Comparison of ENCODE assay signal across 19 cellular contexts in genomic region chr18:58692420-58693185, GRCh38. TPM values are rescaled to one million over a fixed set of nuclear protein-coding genes. Genes with fewer than 3 reads are reported as not detected.
A peak's percentile ranks its signal among the peaks of the same experiment; 100 is the strongest.
DNase-seq lines count a peak whose midpoint lies in the region; ATAC-seq and TF ChIP-seq lines count a peak whose summit lies in the region.
"Had no signal": no experiment of that assay in that cellular context is flagged by ENCODE, and none has a peak within 500 bp of the region (broad histone marks: within the 10 kb centered on the region; RNA-seq: fewer than 3 reads in every experiment).

No MANE protein-coding gene starts in this region.

- no peaks in the 10 kb centered on the region for H3K27me3 Mint-ChIP-seq in CD4-positive, alpha-beta T cell
- no peaks in the 10 kb centered on the region for H3K27me3 Mint-ChIP-seq in CD8-positive, alpha-beta memory T cell
- H3K27me3 Mint-ChIP-seq in activated CD8-positive, alpha-beta T cell treated with anti-CD3 and anti-CD28 coated beads for 36 hours, result no peaks in the 10 kb centered on the region
- H3K27me3 Mint-ChIP-seq: effector memory CD8-positive, alpha-beta T cell; progenitor cell of endocrine pancreas had no signal

- H3K4me1 Mint-ChIP-seq in CD4-positive, alpha-beta T cell (ENCODE audit: low read depth), result peaks cover 80% of the 10 kb centered on the region
- peaks cover 71 to 91% (median 91%) of the 10 kb centered on the region in 3 donors for H3K4me1 Mint-ChIP-seq in CD8-positive, alpha-beta memory T cell
- H3K4me1 Mint-ChIP-seq in activated CD8-positive, alpha-beta T cell treated with anti-CD3 and anti-CD28 coated beads for 36 hours (ENCODE audit: low read depth), result peaks cover 86% of the 10 kb centered on the region

- H3K4me3 ChIP-seq in CD8-positive, alpha-beta memory T cell (ENCODE audit: low read length), result no peak overlapping the region
- no peak overlapping the region for H3K4me3 ChIP-seq in SJCRH30
- H3K4me3 ChIP-seq: heart right ventricle, testis had no signal

- peaks cover 1% of the 10 kb centered on the region for H3K9me3 Mint-ChIP-seq in CD4-positive, alpha-beta T cell
- no peaks in the 10 kb centered on the region for H3K9me3 Mint-ChIP-seq in CD8-positive, alpha-beta memory T cell
- H3K9me3 Mint-ChIP-seq in activated CD8-positive, alpha-beta T cell treated with anti-CD3 and anti-CD28 coated beads for 36 hours, result peaks cover 10% of the 10 kb centered on the region
- H3K9me3 Mint-ChIP-seq: effector memory CD8-positive, alpha-beta T cell had no signal

- DNase-seq in CD4-positive, alpha-beta T cell, result peak in 2 of 10 experiments; percentile 10 to 18
- peak in 1 of 5 donors; percentile 36 for DNase-seq in CD8-positive, alpha-beta memory T cell
- no peak for DNase-seq in activated CD8-positive, alpha-beta T cell treated with anti-CD3 and anti-CD28 coated beads for 36 hours
- peak in 1 of 2 donors; percentile 37 for DNase-seq in foreskin keratinocyte
- DNase-seq in NCI-H345 (lab: John Stamatoyannopoulos, UW), result no peak
- DNase-seq in SJCRH30, result no peak
- DNase-seq: aorta; effector memory CD8-positive, alpha-beta T cell; GF-D8; heart right ventricle; islet precursor cell; NCI-H1105 treated with DMSO at 0.1 percent for 48 hours; NCI-H69; OCI-M1; SIG-M5; stimulated activated CD4-positive, alpha-beta T cell treated with anti-CD3 and anti-CD28 coated beads, Interleukin-4, amount 100 ng/mL, for 1 hour; testis had no signal

- H3K27me3 ChIP-seq in CD4-positive, alpha-beta T cell (ENCODE audit: control insufficient read depth, insufficient read depth, low read length), result no peaks in the 10 kb centered on the region
- H3K27me3 ChIP-seq in CD8-positive, alpha-beta memory T cell (ENCODE audit: insufficient read depth, low read length, poor library complexity, severe bottlenecking), result no peaks in the 10 kb centered on the region
- H3K27me3 ChIP-seq in foreskin keratinocyte, result no peaks in the 10 kb centered on the region
- H3K27me3 ChIP-seq in SJCRH30, result no peaks in the 10 kb centered on the region
- H3K27me3 ChIP-seq: heart right ventricle, testis had no signal

- POLR2A ChIA-PET in CD4-positive, alpha-beta T cell (lab: Charles Lee), result interaction anchor here (0.8 to 13.5 kb wide), 16 partner anchors 9 to 156 kb away, joined by 3 to 270 read pairs (median 4); partner anchors contain the start of gene MALT1
- POLR2A ChIA-PET in CD8-positive, alpha-beta memory T cell (lab: Charles Lee), result interaction anchor here (0.8 to 1.9 kb wide), 2 partner anchors 18 to 21 kb away, joined by 5 to 10 read pairs; partner anchors contain the start of gene MALT1
- POLR2A ChIA-PET in activated CD8-positive, alpha-beta T cell treated with anti-CD3 and anti-CD28 coated beads for 36 hours (lab: Charles Lee), result interaction anchor here (0.6 to 4.0 kb wide), 6 partner anchors 10 to 148 kb away, joined by 3 to 34 read pairs (median 4); partner anchors contain the start of gene MALT1

- TF ChIP-seq CTCF in CD4-positive, alpha-beta T cell (IDR thresholded peaks at IDR 0.05), result no peak
- TF ChIP-seq CTCF in activated CD8-positive, alpha-beta T cell treated with anti-CD3 and anti-CD28 coated beads for 36 hours (IDR thresholded peaks at IDR 0.05), result no peak
- no peak for TF ChIP-seq CTCF in foreskin keratinocyte (conservative IDR thresholded peaks at IDR 0.05)

- peaks cover 12% of the 10 kb centered on the region for H3K36me3 ChIP-seq in CD8-positive, alpha-beta memory T cell (ENCODE audit: insufficient read depth, low read length)
- no peaks in the 10 kb centered on the region for H3K36me3 ChIP-seq in SJCRH30

- CTCF ChIA-PET in CD4-positive, alpha-beta T cell (lab: Charles Lee), result interaction anchor here (1.0 to 1.8 kb wide), 4 partner anchors 19 to 71 kb away, joined by 3 to 8 read pairs (median 3); partner anchors contain the start of gene MALT1
- CTCF ChIA-PET in CD8-positive, alpha-beta memory T cell (lab: Charles Lee), result interaction anchor here (0.8 to 1.0 kb wide), 3 partner anchors 16 to 162 kb away, joined by 3 read pairs; no protein-coding TSS in a partner anchor
- CTCF ChIA-PET in activated CD8-positive, alpha-beta T cell treated with anti-CD3 and anti-CD28 coated beads for 36 hours (lab: Charles Lee), result interaction anchor here (0.9 to 2.5 kb wide), 10 partner anchors 9 to 163 kb away, joined by 3 to 16 read pairs (median 4); partner anchors contain the start of gene MALT1

- H3K4me1 ChIP-seq in CD8-positive, alpha-beta memory T cell (ENCODE audit: insufficient read depth, low read length), result peaks cover 94% of the 10 kb centered on the region
- no peaks in the 10 kb centered on the region for H3K4me1 ChIP-seq in foreskin keratinocyte
- H3K4me1 ChIP-seq in SJCRH30, result no peaks in the 10 kb centered on the region
- H3K4me1 ChIP-seq: testis had no signal

- H3K9me3 ChIP-seq in CD4-positive, alpha-beta T cell (ENCODE audit: control insufficient read depth, low read length), result no peaks in the 10 kb centered on the region
- H3K9me3 ChIP-seq in CD8-positive, alpha-beta memory T cell (ENCODE audit: low read length), result no peaks in the 10 kb centered on the region
- no peaks in the 10 kb centered on the region for H3K9me3 ChIP-seq in SJCRH30 (replicated peaks)
- H3K9me3 ChIP-seq: heart right ventricle, testis had no signal

- peaks cover 70% of the 10 kb centered on the region for H3K36me3 Mint-ChIP-seq in CD4-positive, alpha-beta T cell (ENCODE audit: low read depth)
- peaks cover 15 to 57% (median 28%) of the 10 kb centered on the region in 3 donors for H3K36me3 Mint-ChIP-seq in CD8-positive, alpha-beta memory T cell
- peaks cover 67% of the 10 kb centered on the region for H3K36me3 Mint-ChIP-seq in activated CD8-positive, alpha-beta T cell treated with anti-CD3 and anti-CD28 coated beads for 36 hours (ENCODE audit: low read depth)

- peak overlapping the region; percentile 18 for H3K27ac ChIP-seq in CD4-positive, alpha-beta T cell (ENCODE audit: low read depth, low read length)
- no peak overlapping the region for H3K27ac ChIP-seq in CD8-positive, alpha-beta memory T cell (ENCODE audit: low read depth, low read length)
- H3K27ac ChIP-seq in foreskin keratinocyte (peak overlapping the region; percentile 48), SJCRH30 (no peak overlapping the region)
- H3K27ac ChIP-seq: testis had no signal

- intact Hi-C loops in CD4-positive, alpha-beta T cell (cut with DNase I, micrococcal nuclease), result loop anchor here in 1 of 2 experiments (2.0 to 5.0 kb wide), 2 partner anchors 22 to 35 kb away; no protein-coding TSS in a partner anchor
- intact Hi-C loops in activated CD8-positive, alpha-beta T cell treated with anti-CD3 and anti-CD28 coated beads for 36 hours (cut with micrococcal nuclease), result no loop called here

- ATAC-seq in CD4-positive, alpha-beta T cell (ENCODE audit: poor library complexity), result peak; percentile 16
- peak; percentile 6 for ATAC-seq in activated CD8-positive, alpha-beta T cell treated with anti-CD3 and anti-CD28 coated beads for 36 hours
- no peak for ATAC-seq in foreskin keratinocyte
- no peak for ATAC-seq in HG03175 (IDR thresholded peaks at IDR 0.05; ENCODE audit: unreplicated experiment)
- ATAC-seq: effector memory CD8-positive, alpha-beta T cell; heart right ventricle had no signal

- peak overlapping the region; percentile 28 for H3K4me3 Mint-ChIP-seq in CD4-positive, alpha-beta T cell
- peak overlapping the region in 6 of 7 donors; percentile 7 to 40 (median 34) for H3K4me3 Mint-ChIP-seq in CD8-positive, alpha-beta memory T cell
- H3K4me3 Mint-ChIP-seq in activated CD8-positive, alpha-beta T cell treated with anti-CD3 and anti-CD28 coated beads for 36 hours, result no peak overlapping the region
- H3K4me3 Mint-ChIP-seq: effector memory CD8-positive, alpha-beta T cell had no signal

- H3K27ac Mint-ChIP-seq in CD4-positive, alpha-beta T cell, result peak overlapping the region; percentile 86
- H3K27ac Mint-ChIP-seq in CD8-positive, alpha-beta memory T cell, result peak overlapping the region; percentile 19 to 87 (median 69)
- H3K27ac Mint-ChIP-seq in activated CD8-positive, alpha-beta T cell treated with anti-CD3 and anti-CD28 coated beads for 36 hours, result peak overlapping the region; percentile 82
- H3K27ac Mint-ChIP-seq: progenitor cell of endocrine pancreas had no signal

RNA-seq across cellular contexts. Expression of gene MALT1, which starts 21.3 kb away (rescaled TPM):
- total RNA-seq in CD4-positive, alpha-beta T cell, result 10 to 100 TPM; 82.3 to 84.5 TPM
- total RNA-seq in CD8-positive, alpha-beta memory T cell, result 10 to 100 TPM; 33.1 to 35.8 TPM
- polyA plus RNA-seq in CD8-positive, alpha-beta memory T cell, result 41.4 TPM
- 10 to 100 TPM; 57.8 to 67.5 TPM for total RNA-seq in activated CD8-positive, alpha-beta T cell treated with anti-CD3 and anti-CD28 coated beads for 36 hours
- total RNA-seq in foreskin keratinocyte, result 28.4 and 31.6 TPM in 2 replicates
- 11.0 and 13.0 TPM in 2 replicates for polyA plus RNA-seq in foreskin keratinocyte
- 12.2 TPM in 2 replicates for total RNA-seq in SJCRH30 (2014; rRNA removed; shearing (Covaris generic))

Comparison
In these comparisons a context has a peak if more than half of its experiments do, and no peak if none do; other contexts are left out.
1. ATAC-seq: peak in CD4-positive, alpha-beta T cell (single experiment) and activated CD8-positive, alpha-beta T cell treated with anti-CD3 and anti-CD28 coated beads for 36 hours (single experiment); none in foreskin keratinocyte (single experiment) and HG03175 (single experiment).
2. H3K27ac ChIP-seq: peak in CD4-positive, alpha-beta T cell (single experiment) and foreskin keratinocyte (single experiment); none in CD8-positive, alpha-beta memory T cell (single experiment) and SJCRH30 (single experiment).
3. Peak in every context shown above with its lines, with median percentiles within 50 percentile points of each other: H3K27ac Mint-ChIP-seq.